ENCODE assay signal across 6 cellular contexts in genomic region chr3:87614998-87615397, GRCh38.
"Had no signal": no experiment of that assay in that cellular context is flagged by ENCODE, and none has a peak within 500 bp of the region (broad histone marks: within the 10 kb centered on the region; RNA-seq: fewer than 3 reads in every experiment).

No MANE protein-coding gene starts in this region.

- H3K27ac ChIP-seq: GM23248 had no signal

- H3K4me3 ChIP-seq: GM23248, K562 had no signal

- H2AFZ ChIP-seq: GM23248 had no signal

- DNase-seq: GM23248, H7, HCEC 1CT, IMR-90, KG1 had no signal

- ATAC-seq: K562 had no signal

- H3K9ac ChIP-seq: GM23248 had no signal
